ENCODE assay signal across 24 cellular contexts in genomic region chr20:41221614-41222218, GRCh38.
DNase-seq lines count a peak whose midpoint lies in the region; ATAC-seq lines count a peak whose summit lies in the region.
"Had no signal": no experiment of that assay in that cellular context is flagged by ENCODE, and none has a peak within 500 bp of the region (broad histone marks: within the 10 kb centered on the region; RNA-seq: fewer than 3 reads in every experiment).

No MANE protein-coding gene starts in this region.

- H3K9me3 ChIP-seq in adipocyte (ENCODE audit: control insufficient read depth, low read length), result no peaks in the 10 kb centered on the region
- H3K9me3 ChIP-seq in stomach smooth muscle (ENCODE audit: control insufficient read depth in 2 of 2, low read length in 2 of 2), result no peaks in the 10 kb centered on the region
- H3K9me3 ChIP-seq: colonic mucosa, ovary, testis had no signal

- H3K36me3 ChIP-seq in adipocyte (ENCODE audit: control insufficient read depth, insufficient read depth, low read length, severe bottlenecking) (no peaks in the 10 kb centered on the region), stomach smooth muscle (ENCODE audit: control insufficient read depth in 2 of 2, insufficient read depth in 2 of 2, low read length in 2 of 2) (no peaks in the 10 kb centered on the region)
- H3K36me3 ChIP-seq: colonic mucosa, ovary had no signal

- H3K27me3 ChIP-seq in adipocyte (replicated peaks; ENCODE audit: control insufficient read depth, insufficient read depth, low read length), result no peaks in the 10 kb centered on the region
- no peaks in the 10 kb centered on the region for H3K27me3 ChIP-seq in layer of hippocampus (ENCODE audit: control insufficient read depth, insufficient read depth, low read length)
- H3K27me3 ChIP-seq in stomach smooth muscle (ENCODE audit: control insufficient read depth in 1 of 2, insufficient read depth in 2 of 2, low read length in 2 of 2), result no peaks in the 10 kb centered on the region
- H3K27me3 ChIP-seq: colonic mucosa, ovary, testis had no signal

- H3K9ac ChIP-seq in adipocyte (ENCODE audit: low read length) (peak overlapping the region; percentile 58), stomach smooth muscle (ENCODE audit: low read length in 2 of 2) (peak overlapping the region in 1 of 2 donors; percentile 47)

- H3K4me3 ChIP-seq in adipocyte (ENCODE audit: low read length) (peak overlapping the region; percentile 9), stomach smooth muscle (ENCODE audit: low read length in 2 of 2) (no peak overlapping the region)
- H3K4me3 ChIP-seq: colonic mucosa, K562, lung, ovary, SK-N-MC, testis had no signal

- peaks cover 45% of the 10 kb centered on the region for H3K4me1 ChIP-seq in adipocyte (ENCODE audit: control insufficient read depth, insufficient read depth, low read length)
- H3K4me1 ChIP-seq in stomach smooth muscle (ENCODE audit: control insufficient read depth, insufficient read depth, low read length), result peaks cover 16% of the 10 kb centered on the region
- H3K4me1 ChIP-seq: colonic mucosa had no signal

- H3K27ac ChIP-seq in caudate nucleus (ENCODE audit: low read depth, low read length) (peak overlapping the region; percentile 99), layer of hippocampus (ENCODE audit: low read depth, low read length) (peak overlapping the region; percentile 95), stomach smooth muscle (ENCODE audit: low read length) (peak overlapping the region; percentile 37)
- H3K27ac ChIP-seq: colonic mucosa, ovary, SK-N-MC had no signal

- DNase-seq in adipocyte (ENCODE audit: low read depth), result no peak
- DNase-seq in caudate nucleus (lab: John Stamatoyannopoulos, UW), result peak in 41 of 61 donors; percentile 17 to 75 (median 50)
- no peak for DNase-seq in AG08396 (ENCODE audit: low spot score)
- DNase-seq in middle frontal gyrus (ENCODE audit: extremely low spot score, low spot score), result no peak
- DNase-seq: CD4-positive, alpha-beta memory T cell; colonic mucosa; DMS53; GDM1; H9; MM.1S; naive B cell; NCI-H1694; NCI-H2171; NCI-H524; ovary; testis had no signal

- no peak for ATAC-seq in GM18873 (IDR thresholded peaks at IDR 0.05; ENCODE audit: low FRiP score, unreplicated experiment)
- ATAC-seq in HG02610 (IDR thresholded peaks at IDR 0.05; ENCODE audit: unreplicated experiment), result no peak
- ATAC-seq: K562, WTC11 had no signal

Comparison
In these comparisons a context has a peak if more than half of its experiments do, and no peak if none do; other contexts are left out.
1. DNase-seq: peak in caudate nucleus (41 of 61); none in adipocyte (single experiment), AG08396 (single experiment) and middle frontal gyrus (single experiment).
2. H3K27ac ChIP-seq: peak in every context shown above with its lines; median percentile 99 in caudate nucleus; 95 in layer of hippocampus; 37 in stomach smooth muscle.